8 cellular contexts compared by ENCODE assay signal in genomic region chr1:43531906-43532584, GRCh38. TPM values are rescaled to one million over a fixed set of nuclear protein-coding genes. Genes with fewer than 3 reads are reported as not detected.
DNase-seq lines count a peak whose midpoint lies in the region; ATAC-seq, FAIRE-seq and TF ChIP-seq lines count a peak whose summit lies in the region.

No MANE protein-coding gene starts in this region.

- no peak overlapping the region for H3K4me3 ChIP-seq in CD4-positive, CD25-positive, alpha-beta regulatory T cell (ENCODE audit: low read depth, low read length)
- peak overlapping the region; percentile 68 to 86 (median 69) for H3K4me3 ChIP-seq in endothelial cell of umbilical vein (replicated peaks in 1 of 3; ENCODE audit: insufficient read depth in 1 of 3, low read depth in 1 of 3, low read length in 3 of 3)
- H3K4me3 ChIP-seq in neuron (ENCODE audit: low read length), result peak overlapping the region; percentile 67
- no peak overlapping the region for H3K4me3 ChIP-seq in Karpas-422 (ENCODE audit: low read length)

- H3K4me3 Mint-ChIP-seq in CD4-positive, CD25-positive, alpha-beta regulatory T cell, result peak overlapping the region; percentile 48 to 92 (median 86)

- no peak overlapping the region for H3K27ac ChIP-seq in CD4-positive, CD25-positive, alpha-beta regulatory T cell (ENCODE audit: insufficient read depth, low read length, poor library complexity, severe bottlenecking)
- H3K27ac ChIP-seq in endothelial cell of umbilical vein (ENCODE audit: insufficient read depth, low read depth, low read length), result peak overlapping the region; percentile 22
- H3K27ac ChIP-seq in Karpas-422 (ENCODE audit: low read length), result no peak overlapping the region

- peak overlapping the region; percentile 59 for H3K9ac ChIP-seq in endothelial cell of umbilical vein (replicated peaks; ENCODE audit: extremely low read depth, insufficient read depth, low read length)
- no peak overlapping the region for H3K9ac ChIP-seq in Karpas-422 (ENCODE audit: low read length)

- no peaks in the 10 kb centered on the region for H3K9me1 ChIP-seq in endothelial cell of umbilical vein (replicated peaks; ENCODE audit: control insufficient read depth, extremely low read depth, insufficient read depth, low read length)

- dilution Hi-C loops in endothelial cell of umbilical vein (cut with MboI; ENCODE audit: extremely low pct_ligation_motif_present, low sequenced_read_pairs), result no loop called here

- POLR2A ChIA-PET in endothelial cell of umbilical vein (lab: Charles Lee), result no interaction called here

- peak overlapping the region; percentile 39 for H2AFZ ChIP-seq in endothelial cell of umbilical vein (ENCODE audit: low read depth, low read length)
- no peak overlapping the region for H2AFZ ChIP-seq in neuron (ENCODE audit: low read depth, low read length)
- H2AFZ ChIP-seq in Karpas-422 (ENCODE audit: low read length), result no peak overlapping the region

- H3K4me2 ChIP-seq in endothelial cell of umbilical vein (ENCODE audit: insufficient read depth, low read length) (peak overlapping the region; percentile 74), Karpas-422 (ENCODE audit: low read depth, low read length, poor library complexity, severe bottlenecking) (no peak overlapping the region)

- H3K27me3 Mint-ChIP-seq in CD4-positive, CD25-positive, alpha-beta regulatory T cell, result peaks cover 72% of the 10 kb centered on the region

- H3K9me3 Mint-ChIP-seq in CD4-positive, CD25-positive, alpha-beta regulatory T cell, result peaks cover 0 to 2% (median 0%) of the 10 kb centered on the region in 7 donors

- TF ChIP-seq POLR2A in endothelial cell of umbilical vein (IDR thresholded peaks at IDR 0.05; ENCODE audit: low read depth, low read length), result no peak

- DNase-seq in CD4-positive, CD25-positive, alpha-beta regulatory T cell, result no peak
- DNase-seq in NCI-H526 treated with DMSO at 0.1 percent for 48 hours (lab: John Stamatoyannopoulos, UW), result peak; percentile 62
- DNase-seq in endothelial cell of umbilical vein (ENCODE audit: low read depth, low spot score), result no peak
- DNase-seq in Karpas-422, result no peak
- no peak for DNase-seq in iPS-NIHi7 (ENCODE audit: extremely low spot score)
- no peak for DNase-seq in stimulated activated CD4-positive, alpha-beta T cell treated with anti-CD3 and anti-CD28 coated beads, Interleukin-1b, Interleukin-23, amount 100 ng/mL, for 48 hours

- ATAC-seq in CD4-positive, CD25-positive, alpha-beta regulatory T cell (ENCODE audit: low read depth in 2 of 2), result no peak
- no peak for ATAC-seq in HG03354 (IDR thresholded peaks at IDR 0.05; ENCODE audit: poor library complexity, severe bottlenecking, unreplicated experiment)

- H3K27ac Mint-ChIP-seq in CD4-positive, CD25-positive, alpha-beta regulatory T cell, result peak overlapping the region in 1 of 3 donors; percentile 92

- TSS peak; percentile 47 for BruUV-seq in endothelial cell of umbilical vein (replicated peaks; lab: Mats Ljungman, UMichigan)

- peaks cover 4% of the 10 kb centered on the region for H3K4me1 ChIP-seq in CD4-positive, CD25-positive, alpha-beta regulatory T cell (ENCODE audit: control insufficient read depth, insufficient read depth, low read length, poor library complexity, severe bottlenecking)
- H3K4me1 ChIP-seq in endothelial cell of umbilical vein (ENCODE audit: control insufficient read depth, extremely low read depth, insufficient read depth, low read length), result peaks cover 24% of the 10 kb centered on the region
- peaks cover 25% of the 10 kb centered on the region for H3K4me1 ChIP-seq in neuron (ENCODE audit: insufficient read depth, low read length)
- no peaks in the 10 kb centered on the region for H3K4me1 ChIP-seq in Karpas-422 (ENCODE audit: low read length)

- CTCF ChIA-PET in endothelial cell of umbilical vein (lab: Charles Lee), result interaction anchor here (1.0 to 2.9 kb wide), 3 partner anchors 15 to 305 kb away, joined by 3 to 15 read pairs (median 7); no protein-coding TSS in a partner anchor

- H3K9me2 ChIP-seq in Karpas-422 (replicated peaks; ENCODE audit: insufficient read depth, low read length), result no peaks in the 10 kb centered on the region

- H4K20me1 ChIP-seq in endothelial cell of umbilical vein (replicated peaks; ENCODE audit: control insufficient read depth, extremely low read depth, insufficient read depth, low read length) (no peaks in the 10 kb centered on the region), Karpas-422 (ENCODE audit: insufficient read depth, low read depth, low read length) (no peaks in the 10 kb centered on the region)

- peaks cover 0 to 22% (median 17%) of the 10 kb centered on the region in 4 donors for H3K4me1 Mint-ChIP-seq in CD4-positive, CD25-positive, alpha-beta regulatory T cell

- peak; percentile 52 for FAIRE-seq in endothelial cell of umbilical vein (lab: Jason Lieb, UNC)

- H3K79me2 ChIP-seq in endothelial cell of umbilical vein (ENCODE audit: control insufficient read depth, insufficient read depth, low read length), result peaks cover 56% of the 10 kb centered on the region
- H3K79me2 ChIP-seq in Karpas-422 (ENCODE audit: low read length), result no peaks in the 10 kb centered on the region

- intact Hi-C loops in endothelial cell of umbilical vein (cut with micrococcal nuclease), result loop anchor here (1.0 to 5.0 kb wide), 2 partner anchors 9 to 50 kb away; no protein-coding TSS in a partner anchor

- no peaks in the 10 kb centered on the region for H3K36me3 ChIP-seq in CD4-positive, CD25-positive, alpha-beta regulatory T cell (ENCODE audit: control insufficient read depth, insufficient read depth, low read length)
- H3K36me3 ChIP-seq in endothelial cell of umbilical vein (ENCODE audit: control insufficient read depth in 2 of 2, extremely low read depth in 1 of 2, insufficient read depth in 2 of 2, low read length in 2 of 2) (no peaks in the 10 kb centered on the region), neuron (ENCODE audit: insufficient read depth, low read length) (no peaks in the 10 kb centered on the region), Karpas-422 (ENCODE audit: insufficient read depth, low read length) (no peaks in the 10 kb centered on the region)

- H3K9me3 ChIP-seq in CD4-positive, CD25-positive, alpha-beta regulatory T cell (ENCODE audit: control insufficient read depth in 2 of 2, low read length in 2 of 2), result no peaks in the 10 kb centered on the region
- no peaks in the 10 kb centered on the region for H3K9me3 ChIP-seq in endothelial cell of umbilical vein (replicated peaks; ENCODE audit: control insufficient read depth, insufficient read depth, low read length)
- H3K9me3 ChIP-seq in neuron (ENCODE audit: low read length), result no peaks in the 10 kb centered on the region
- no peaks in the 10 kb centered on the region for H3K9me3 ChIP-seq in Karpas-422 (ENCODE audit: low read length)

- peaks cover 17% of the 10 kb centered on the region for H3K27me3 ChIP-seq in CD4-positive, CD25-positive, alpha-beta regulatory T cell (ENCODE audit: control insufficient read depth, insufficient read depth, low read length)
- H3K27me3 ChIP-seq in endothelial cell of umbilical vein (ENCODE audit: control insufficient read depth in 2 of 2, insufficient read depth in 2 of 2, low read length in 2 of 2) (no peaks in the 10 kb centered on the region), neuron (ENCODE audit: insufficient read depth, low read length) (peaks cover under 1% of the 10 kb centered on the region), Karpas-422 (ENCODE audit: low read length) (no peaks in the 10 kb centered on the region)

- TF ChIP-seq CTCF in endothelial cell of umbilical vein (IDR thresholded peaks at IDR 0.05; ENCODE audit: extremely low read depth in 1 of 2, insufficient read depth in 1 of 2, low read depth in 1 of 2, low read length in 2 of 2), result no peak

- peaks cover 4% of the 10 kb centered on the region for H3K36me3 Mint-ChIP-seq in CD4-positive, CD25-positive, alpha-beta regulatory T cell

TF ChIP-seq in endothelial cell of umbilical vein, 7 proteins besides CTCF, POLR2A, EP300 and RAD21:
- no peak for TF ChIP-seq GATA2 (IDR thresholded peaks at IDR 0.05; ENCODE audit: insufficient read depth, insufficient read length, low read depth, low read length)
- TF ChIP-seq MYC (IDR thresholded peaks at IDR 0.05; ENCODE audit: low read depth, low read length), result no peak
- no peak for TF ChIP-seq EZH2 (IDR thresholded peaks at IDR 0.05; ENCODE audit: borderline replicate concordance, low read depth, low read length, severe bottlenecking)
- TF ChIP-seq JUN (IDR thresholded peaks at IDR 0.05; ENCODE audit: borderline replicate concordance, insufficient read depth, insufficient read length, low read depth), result no peak
- TF ChIP-seq FOS (IDR thresholded peaks at IDR 0.05; ENCODE audit: borderline replicate concordance, insufficient read depth, low read length), result no peak

RNA-seq across cellular contexts. Expression of gene PTPRF, which starts 1.4 kb away (rescaled TPM):
- 0.22 TPM for total RNA-seq in CD4-positive, CD25-positive, alpha-beta regulatory T cell
- not detected for polyA plus RNA-seq in CD4-positive, CD25-positive, alpha-beta regulatory T cell
- total RNA-seq in endothelial cell of umbilical vein, result 271 and 338 TPM in 2 replicates
- 217 and 267 TPM in 2 replicates for polyA plus RNA-seq in endothelial cell of umbilical vein
- 228 and 234 TPM in 2 replicates for polyA plus RNA-seq in endothelial cell of umbilical vein (2011; cell fraction: cytosol; rRNA removed)
- polyA plus RNA-seq in endothelial cell of umbilical vein (2011; cell fraction: nucleus; rRNA removed), result 315 and 338 TPM in 2 replicates
- 215 and 240 TPM in 2 replicates for polyA plus RNA-seq in endothelial cell of umbilical vein (2012)
- 650 and 729 TPM in 2 replicates for polyA minus RNA-seq in endothelial cell of umbilical vein
- polyA minus RNA-seq in endothelial cell of umbilical vein (2011; cell fraction: cytosol; rRNA and poly(A)+ RNA removed), result 57.9 TPM
- 193 and 276 TPM in 2 replicates for polyA minus RNA-seq in endothelial cell of umbilical vein (2011; cell fraction: nucleus; rRNA and poly(A)+ RNA removed)
- not detected in 2 replicates for total RNA-seq in Karpas-422 (2014; rRNA removed; shearing (Covaris generic); ENCODE audit: low replicate concordance)

Comparison
In these comparisons a context has a peak if more than half of its experiments do, and no peak if none do; other contexts are left out.
1. H3K4me3 ChIP-seq: peak in endothelial cell of umbilical vein (3 of 3) and neuron (single experiment); none in CD4-positive, CD25-positive, alpha-beta regulatory T cell (single experiment) and Karpas-422 (single experiment).
2. RNA of gene PTPRF, which starts 1.4 kb away (total RNA-seq): 271 to 338 TPM in endothelial cell of umbilical vein; 0.22 TPM in CD4-positive, CD25-positive, alpha-beta regulatory T cell (single experiment) and not detected in Karpas-422; every median in the first group is over 100 times any median in the second.